ENCODE assay signal across 12 cellular contexts in the genomic region with DNA sequence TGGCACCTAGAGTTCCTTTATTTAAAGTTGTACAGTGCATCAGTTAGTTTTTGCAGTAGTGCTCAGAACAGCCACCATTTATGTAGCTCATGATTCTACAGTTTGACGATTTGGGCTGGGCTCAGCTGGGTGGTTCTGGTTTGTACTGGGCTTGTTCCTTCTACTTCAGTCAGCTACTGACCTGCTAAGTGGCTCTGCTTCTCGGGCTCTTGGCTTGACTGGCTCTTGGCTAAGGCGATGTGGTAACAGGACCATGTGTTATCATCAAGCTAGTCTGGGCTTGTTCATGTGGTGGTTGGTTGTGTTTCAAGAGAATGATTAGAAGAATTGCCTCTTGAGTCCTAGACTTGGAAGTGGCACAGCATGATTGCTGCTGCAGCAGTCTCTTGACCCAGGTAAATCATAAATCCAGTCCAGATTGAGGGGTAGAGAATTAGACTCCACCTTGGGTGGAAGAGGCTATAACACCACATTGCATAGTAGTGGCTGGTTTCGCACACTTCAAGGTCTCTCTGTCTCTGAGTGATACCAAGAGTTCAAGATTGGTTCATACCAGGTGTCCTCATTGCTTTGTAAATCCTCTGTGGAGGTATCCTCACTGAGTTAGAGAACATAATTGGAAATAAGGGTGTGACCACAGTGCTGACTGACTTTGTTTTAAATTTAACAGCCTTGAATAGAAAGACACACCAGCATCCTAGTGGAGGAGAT.
DNase-seq lines count a peak whose midpoint lies in the region; ATAC-seq and TF ChIP-seq lines count a peak whose summit lies in the region.
"Had no signal": no experiment of that assay in that cellular context is flagged by ENCODE, and none has a peak within 500 bp of the region (broad histone marks: within the 10 kb centered on the region; RNA-seq: fewer than 3 reads in every experiment).

No MANE protein-coding gene starts in this region.

- no peak overlapping the region for H3K4me3 Mint-ChIP-seq in CD4-positive, alpha-beta memory T cell
- H3K4me3 Mint-ChIP-seq: stimulated activated naive CD8-positive, alpha-beta T cell treated with anti-CD3 and anti-CD28 coated beads, Interleukin-15, Interleukin-2, amounts not matched to agents 100 ng/mL and 50 ng/mL, for 24 hours had no signal

- H3K4me1 Mint-ChIP-seq in CD4-positive, alpha-beta memory T cell: peaks cover 19 to 46% (median 38%) of the 10 kb centered on the region in 4 donors

- CTCF ChIA-PET in CD4-positive, alpha-beta memory T cell (lab: Charles Lee; ENCODE audit: partially characterized antibody): interaction anchor here (0.9 kb wide), 1 partner anchor 10 kb away, joined by 3 read pairs; no protein-coding TSS in a partner anchor

- intact Hi-C loops in CD4-positive, alpha-beta memory T cell (cut with micrococcal nuclease): loop anchor here (5.0 kb wide), 1 partner anchor 1703 kb away; no protein-coding TSS in a partner anchor

- H3K4me1 ChIP-seq in foreskin keratinocyte: peaks cover 31% of the 10 kb centered on the region
- peaks cover 26% of the 10 kb centered on the region for H3K4me1 ChIP-seq in CD4-positive, alpha-beta memory T cell (ENCODE audit: insufficient read depth, low read length)

- H3K27me3 ChIP-seq in foreskin keratinocyte: no peaks in the 10 kb centered on the region
- H3K27me3 ChIP-seq in CD4-positive, alpha-beta memory T cell (ENCODE audit: insufficient read depth, low read length): no peaks in the 10 kb centered on the region

- H3K36me3 Mint-ChIP-seq in CD4-positive, alpha-beta memory T cell: peaks cover 0 to 4% of the 10 kb centered on the region in 2 donors

- POLR2A ChIA-PET in CD4-positive, alpha-beta memory T cell (lab: Charles Lee; ENCODE audit: partially characterized antibody): interaction anchor here (1.4 to 1.7 kb wide), 2 partner anchors 9 to 25 kb away, joined by 3 to 5 read pairs; no protein-coding TSS in a partner anchor

- peak; percentile 46 for ATAC-seq in GM21723 (IDR thresholded peaks at IDR 0.05; ENCODE audit: unreplicated experiment)
- ATAC-seq in HG03558 (IDR thresholded peaks at IDR 0.05; ENCODE audit: extremely low read depth, unreplicated experiment): peak; percentile 60
- peak; percentile 84 for ATAC-seq in foreskin keratinocyte
- no peak for ATAC-seq in HG03571 (IDR thresholded peaks at IDR 0.05; ENCODE audit: unreplicated experiment)
- ATAC-seq: A549, left cardiac atrium had no signal

- H3K36me3 ChIP-seq in CD4-positive, alpha-beta memory T cell (ENCODE audit: insufficient read depth, low read length): no peaks in the 10 kb centered on the region

- H3K9me3 ChIP-seq in CD4-positive, alpha-beta memory T cell (ENCODE audit: control insufficient read depth in 1 of 2, low read length in 2 of 2): no peaks in the 10 kb centered on the region

- H3K4me3 ChIP-seq in CD4-positive, alpha-beta memory T cell (ENCODE audit: low read length in 2 of 2): no peak overlapping the region
- H3K4me3 ChIP-seq: A549 had no signal

- no peaks in the 10 kb centered on the region for H3K27me3 Mint-ChIP-seq in CD4-positive, alpha-beta memory T cell
- H3K27me3 Mint-ChIP-seq: stimulated activated naive CD8-positive, alpha-beta T cell treated with anti-CD3 and anti-CD28 coated beads, Interleukin-15, Interleukin-2, amounts not matched to agents 100 ng/mL and 50 ng/mL, for 24 hours had no signal

- H3K9me3 Mint-ChIP-seq in CD4-positive, alpha-beta memory T cell: no peaks in the 10 kb centered on the region

- DNase-seq in NCI-H345 (lab: John Stamatoyannopoulos, UW): peak; percentile 11
- no peak for DNase-seq in NCI-H345 treated with DMSO at 0.1 percent for 48 hours (lab: John Stamatoyannopoulos, UW; ENCODE audit: unreplicated experiment)
- DNase-seq in foreskin keratinocyte: peak; percentile 75 to 87
- no peak for DNase-seq in NCI-H1048 (lab: John Stamatoyannopoulos, UW)
- DNase-seq in CD4-positive, alpha-beta memory T cell: no peak
- DNase-seq: left cardiac atrium, T-helper 1 cell had no signal

- no peak for TF ChIP-seq CTCF in foreskin keratinocyte (conservative IDR thresholded peaks at IDR 0.05)

- no peak overlapping the region for H3K27ac ChIP-seq in foreskin keratinocyte
- no peak overlapping the region for H3K27ac ChIP-seq in CD4-positive, alpha-beta memory T cell (ENCODE audit: low read depth, low read length)
- H3K27ac ChIP-seq: A549 had no signal

- H3K27ac Mint-ChIP-seq in CD4-positive, alpha-beta memory T cell: peak overlapping the region in 2 of 7 donors; percentile 14 to 19
- H3K27ac Mint-ChIP-seq: stimulated activated naive CD8-positive, alpha-beta T cell treated with anti-CD3 and anti-CD28 coated beads, Interleukin-15, Interleukin-2, amounts not matched to agents 100 ng/mL and 50 ng/mL, for 24 hours had no signal

Comparison
In these comparisons a context has a peak if more than half of its experiments do, and no peak if none do; other contexts are left out.
1. DNase-seq: peak in NCI-H345 (single experiment) and foreskin keratinocyte (2 of 2); none in NCI-H345 treated with DMSO at 0.1 percent for 48 hours (single experiment), NCI-H1048 (single experiment) and CD4-positive, alpha-beta memory T cell (0 of 5).